Comparison of ENCODE assay signal across 1 cellular context in the genomic region with DNA sequence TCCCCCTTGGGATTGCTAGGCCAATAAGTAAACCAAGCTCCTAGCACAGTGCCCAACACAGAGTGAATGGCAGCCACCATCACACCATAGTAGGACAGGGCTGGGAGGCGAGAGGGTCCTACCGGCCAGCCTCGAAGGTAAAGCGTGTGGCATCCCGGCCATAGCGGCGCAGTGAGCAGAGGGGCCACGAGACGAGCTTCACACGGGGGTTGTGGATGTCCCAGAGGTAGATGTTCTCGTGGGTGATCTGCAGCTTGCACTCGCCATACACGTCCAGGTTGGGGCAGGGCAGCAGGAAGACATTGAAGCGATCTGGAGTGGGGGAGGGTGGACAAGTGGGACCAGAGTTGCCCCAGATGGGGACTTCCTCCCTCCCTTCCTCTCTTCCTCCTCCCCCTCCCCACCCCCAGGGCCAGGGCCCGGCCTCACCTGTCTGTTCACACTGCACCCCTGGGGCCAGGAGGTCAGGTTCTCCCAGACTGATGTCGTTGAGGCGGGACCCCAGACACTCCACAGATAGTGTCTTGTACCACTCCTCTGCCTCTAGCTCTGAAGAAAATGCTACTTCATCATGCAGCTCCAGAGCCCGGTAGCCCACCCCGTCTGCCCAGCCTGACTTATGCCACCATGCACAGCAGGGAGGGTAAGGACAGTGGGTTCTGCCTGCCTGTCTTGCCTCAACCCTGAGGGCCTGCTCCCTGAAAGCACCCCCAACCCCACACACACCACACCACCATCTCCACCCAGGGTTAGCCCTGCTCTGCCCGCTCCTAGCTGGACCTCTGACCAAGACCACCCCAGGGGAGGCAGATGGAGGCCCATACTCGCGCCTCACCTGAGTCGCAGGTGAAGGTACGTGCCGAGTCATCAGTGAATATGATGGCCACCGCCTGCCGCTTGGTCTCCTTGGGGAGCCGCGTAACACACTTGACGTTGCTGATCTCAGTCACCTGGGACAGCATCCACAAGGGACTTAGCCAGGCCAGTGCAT.
TF ChIP-seq lines count a peak whose summit lies in the region.

No MANE protein-coding gene starts in this region.

TF ChIP-seq in GM23338, 12 proteins besides CTCF, POLR2A, EP300 and RAD21 (continued from another document):
- TF ChIP-seq CREB1 (CRISPR knock-in tag; IDR thresholded peaks at IDR 0.05; ENCODE audit: low read depth) (no peak), JUNB (IDR thresholded peaks at IDR 0.05; ENCODE audit: unreplicated experiment) (no peak), EZH2 (IDR thresholded peaks at IDR 0.05; ENCODE audit: low read depth, unreplicated experiment) (no peak), STAT1 (IDR thresholded peaks at IDR 0.05; ENCODE audit: unreplicated experiment) (no peak), ZNF114 (CRISPR knock-in tag; IDR thresholded peaks at IDR 0.05) (no peak), EZH2phosphoT487 (IDR thresholded peaks at IDR 0.05; ENCODE audit: unreplicated experiment) (no peak)
- TF ChIP-seq, protein P1, sequence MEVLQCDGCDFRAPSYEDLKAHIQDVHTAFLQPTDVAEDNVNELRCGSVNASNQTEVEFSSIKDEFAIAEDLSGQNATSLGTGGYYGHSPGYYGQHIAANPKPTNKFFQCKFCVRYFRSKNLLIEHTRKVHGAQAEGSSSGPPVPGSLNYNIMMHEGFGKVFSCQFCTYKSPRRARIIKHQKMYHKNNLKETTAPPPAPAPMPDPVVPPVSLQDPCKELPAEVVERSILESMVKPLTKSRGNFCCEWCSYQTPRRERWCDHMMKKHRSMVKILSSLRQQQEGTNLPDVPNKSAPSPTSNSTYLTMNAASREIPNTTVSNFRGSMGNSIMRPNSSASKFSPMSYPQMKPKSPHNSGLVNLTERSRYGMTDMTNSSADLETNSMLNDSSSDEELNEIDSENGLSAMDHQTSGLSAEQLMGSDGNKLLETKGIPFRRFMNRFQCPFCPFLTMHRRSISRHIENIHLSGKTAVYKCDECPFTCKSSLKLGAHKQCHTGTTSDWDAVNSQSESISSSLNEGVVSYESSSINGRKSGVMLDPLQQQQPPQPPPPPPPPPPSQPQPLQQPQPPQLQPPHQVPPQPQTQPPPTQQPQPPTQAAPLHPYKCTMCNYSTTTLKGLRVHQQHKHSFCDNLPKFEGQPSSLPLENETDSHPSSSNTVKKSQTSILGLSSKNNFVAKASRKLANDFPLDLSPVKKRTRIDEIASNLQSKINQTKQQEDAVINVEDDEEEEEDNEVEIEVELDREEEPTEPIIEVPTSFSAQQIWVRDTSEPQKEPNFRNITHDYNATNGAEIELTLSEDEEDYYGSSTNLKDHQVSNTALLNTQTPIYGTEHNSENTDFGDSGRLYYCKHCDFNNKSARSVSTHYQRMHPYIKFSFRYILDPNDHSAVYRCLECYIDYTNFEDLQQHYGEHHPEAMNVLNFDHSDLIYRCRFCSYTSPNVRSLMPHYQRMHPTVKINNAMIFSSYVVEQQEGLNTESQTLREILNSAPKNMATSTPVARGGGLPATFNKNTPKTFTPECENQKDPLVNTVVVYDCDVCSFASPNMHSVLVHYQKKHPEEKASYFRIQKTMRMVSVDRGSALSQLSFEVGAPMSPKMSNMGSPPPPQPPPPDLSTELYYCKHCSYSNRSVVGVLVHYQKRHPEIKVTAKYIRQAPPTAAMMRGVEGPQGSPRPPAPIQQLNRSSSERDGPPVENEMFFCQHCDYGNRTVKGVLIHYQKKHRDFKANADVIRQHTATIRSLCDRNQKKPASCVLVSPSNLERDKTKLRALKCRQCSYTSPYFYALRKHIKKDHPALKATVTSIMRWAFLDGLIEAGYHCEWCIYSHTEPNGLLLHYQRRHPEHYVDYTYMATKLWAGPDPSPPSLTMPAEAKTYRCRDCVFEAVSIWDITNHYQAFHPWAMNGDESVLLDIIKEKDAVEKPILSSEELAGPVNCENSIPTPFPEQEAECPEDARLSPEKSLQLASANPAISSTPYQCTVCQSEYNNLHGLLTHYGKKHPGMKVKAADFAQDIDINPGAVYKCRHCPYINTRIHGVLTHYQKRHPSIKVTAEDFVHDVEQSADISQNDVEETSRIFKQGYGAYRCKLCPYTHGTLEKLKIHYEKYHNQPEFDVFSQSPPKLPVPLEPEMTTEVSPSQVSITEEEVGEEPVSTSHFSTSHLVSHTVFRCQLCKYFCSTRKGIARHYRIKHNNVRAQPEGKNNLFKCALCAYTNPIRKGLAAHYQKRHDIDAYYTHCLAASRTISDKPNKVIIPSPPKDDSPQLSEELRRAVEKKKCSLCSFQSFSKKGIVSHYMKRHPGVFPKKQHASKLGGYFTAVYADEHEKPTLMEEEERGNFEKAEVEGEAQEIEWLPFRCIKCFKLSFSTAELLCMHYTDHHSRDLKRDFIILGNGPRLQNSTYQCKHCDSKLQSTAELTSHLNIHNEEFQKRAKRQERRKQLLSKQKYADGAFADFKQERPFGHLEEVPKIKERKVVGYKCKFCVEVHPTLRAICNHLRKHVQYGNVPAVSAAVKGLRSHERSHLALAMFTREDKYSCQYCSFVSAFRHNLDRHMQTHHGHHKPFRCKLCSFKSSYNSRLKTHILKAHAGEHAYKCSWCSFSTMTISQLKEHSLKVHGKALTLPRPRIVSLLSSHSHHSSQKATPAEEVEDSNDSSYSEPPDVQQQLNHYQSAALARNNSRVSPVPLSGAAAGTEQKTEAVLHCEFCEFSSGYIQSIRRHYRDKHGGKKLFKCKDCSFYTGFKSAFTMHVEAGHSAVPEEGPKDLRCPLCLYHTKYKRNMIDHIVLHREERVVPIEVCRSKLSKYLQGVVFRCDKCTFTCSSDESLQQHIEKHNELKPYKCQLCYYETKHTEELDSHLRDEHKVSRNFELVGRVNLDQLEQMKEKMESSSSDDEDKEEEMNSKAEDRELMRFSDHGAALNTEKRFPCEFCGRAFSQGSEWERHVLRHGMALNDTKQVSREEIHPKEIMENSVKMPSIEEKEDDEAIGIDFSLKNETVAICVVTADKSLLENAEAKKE (CRISPR knock-in tag; IDR thresholded peaks at IDR 0.05) = no peak
- TF ChIP-seq, protein P2, sequence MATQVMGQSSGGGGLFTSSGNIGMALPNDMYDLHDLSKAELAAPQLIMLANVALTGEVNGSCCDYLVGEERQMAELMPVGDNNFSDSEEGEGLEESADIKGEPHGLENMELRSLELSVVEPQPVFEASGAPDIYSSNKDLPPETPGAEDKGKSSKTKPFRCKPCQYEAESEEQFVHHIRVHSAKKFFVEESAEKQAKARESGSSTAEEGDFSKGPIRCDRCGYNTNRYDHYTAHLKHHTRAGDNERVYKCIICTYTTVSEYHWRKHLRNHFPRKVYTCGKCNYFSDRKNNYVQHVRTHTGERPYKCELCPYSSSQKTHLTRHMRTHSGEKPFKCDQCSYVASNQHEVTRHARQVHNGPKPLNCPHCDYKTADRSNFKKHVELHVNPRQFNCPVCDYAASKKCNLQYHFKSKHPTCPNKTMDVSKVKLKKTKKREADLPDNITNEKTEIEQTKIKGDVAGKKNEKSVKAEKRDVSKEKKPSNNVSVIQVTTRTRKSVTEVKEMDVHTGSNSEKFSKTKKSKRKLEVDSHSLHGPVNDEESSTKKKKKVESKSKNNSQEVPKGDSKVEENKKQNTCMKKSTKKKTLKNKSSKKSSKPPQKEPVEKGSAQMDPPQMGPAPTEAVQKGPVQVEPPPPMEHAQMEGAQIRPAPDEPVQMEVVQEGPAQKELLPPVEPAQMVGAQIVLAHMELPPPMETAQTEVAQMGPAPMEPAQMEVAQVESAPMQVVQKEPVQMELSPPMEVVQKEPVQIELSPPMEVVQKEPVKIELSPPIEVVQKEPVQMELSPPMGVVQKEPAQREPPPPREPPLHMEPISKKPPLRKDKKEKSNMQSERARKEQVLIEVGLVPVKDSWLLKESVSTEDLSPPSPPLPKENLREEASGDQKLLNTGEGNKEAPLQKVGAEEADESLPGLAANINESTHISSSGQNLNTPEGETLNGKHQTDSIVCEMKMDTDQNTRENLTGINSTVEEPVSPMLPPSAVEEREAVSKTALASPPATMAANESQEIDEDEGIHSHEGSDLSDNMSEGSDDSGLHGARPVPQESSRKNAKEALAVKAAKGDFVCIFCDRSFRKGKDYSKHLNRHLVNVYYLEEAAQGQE (IDR thresholded peaks at IDR 0.05; ENCODE audit: unreplicated experiment) = no peak
- TF ChIP-seq, protein P3, sequence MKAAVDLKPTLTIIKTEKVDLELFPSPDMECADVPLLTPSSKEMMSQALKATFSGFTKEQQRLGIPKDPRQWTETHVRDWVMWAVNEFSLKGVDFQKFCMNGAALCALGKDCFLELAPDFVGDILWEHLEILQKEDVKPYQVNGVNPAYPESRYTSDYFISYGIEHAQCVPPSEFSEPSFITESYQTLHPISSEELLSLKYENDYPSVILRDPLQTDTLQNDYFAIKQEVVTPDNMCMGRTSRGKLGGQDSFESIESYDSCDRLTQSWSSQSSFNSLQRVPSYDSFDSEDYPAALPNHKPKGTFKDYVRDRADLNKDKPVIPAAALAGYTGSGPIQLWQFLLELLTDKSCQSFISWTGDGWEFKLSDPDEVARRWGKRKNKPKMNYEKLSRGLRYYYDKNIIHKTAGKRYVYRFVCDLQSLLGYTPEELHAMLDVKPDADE (IDR thresholded peaks at IDR 0.05) = no peak
